14 cellular contexts compared by ENCODE assay signal in genomic region chr14:53327716-53328115, GRCh38.
A peak's percentile ranks its signal among the peaks of the same experiment; 100 is the strongest.
DNase-seq lines count a peak whose midpoint lies in the region; TF ChIP-seq lines count a peak whose summit lies in the region.
"Had no signal": no experiment of that assay in that cellular context is flagged by ENCODE, and none has a peak within 500 bp of the region (broad histone marks: within the 10 kb centered on the region; RNA-seq: fewer than 3 reads in every experiment).

No MANE protein-coding gene starts in this region.

- H3K27ac ChIP-seq in caudate nucleus (ENCODE audit: low read depth, low read length) = peak overlapping the region; percentile 72

- H3K27ac Mint-ChIP-seq in type B pancreatic cell = no peak overlapping the region
- H3K27ac Mint-ChIP-seq: activated naive CD8-positive, alpha-beta T cell; naive thymus-derived CD4-positive, alpha-beta T cell; T-helper 1 cell treated with Interleukin-12 subunit alpha and Interleukin-12 subunit beta and Interleukin-4 antibody, amounts not matched to agents 30 μg/mL and 1 μg/mL, for 36 hours had no signal

- H3K9me3 Mint-ChIP-seq in type B pancreatic cell = no peaks in the 10 kb centered on the region
- H3K9me3 Mint-ChIP-seq: T-helper 1 cell treated with Interleukin-12 subunit alpha and Interleukin-12 subunit beta and Interleukin-4 antibody, amounts not matched to agents 30 μg/mL and 1 μg/mL, for 36 hours had no signal

- TF ChIP-seq CTCF in type B pancreatic cell (conservative IDR thresholded peaks at IDR 0.05) = no peak

- peak; percentile 21 for DNase-seq in A172 (ENCODE audit: low spot score)
- peak; percentile 70 for DNase-seq in HT1080 (ENCODE audit: low read depth)
- DNase-seq in caudate nucleus (lab: John Stamatoyannopoulos, UW) = peak in 5 of 61 donors; percentile 21 to 52 (median 28)
- peak; percentile 58 for DNase-seq in kidney tubule cell (ENCODE audit: low spot score)
- no peak for DNase-seq in effector CD8-positive, alpha-beta T cell (lab: John Stamatoyannopoulos, UW)
- DNase-seq in NCI-H446 treated with DMSO at 0.1 percent for 48 hours (lab: John Stamatoyannopoulos, UW) = no peak
- no peak for DNase-seq in type B pancreatic cell (ENCODE audit: extremely low spot score, unreplicated experiment)
- DNase-seq in glomerular visceral epithelial cell (ENCODE audit: extremely low spot score) = no peak
- DNase-seq: DMS79 treated with DMSO at 0.1 percent for 48 hours; Karpas-422; naive thymus-derived CD4-positive, alpha-beta T cell; OCI-M1 had no signal

- H3K4me1 Mint-ChIP-seq in type B pancreatic cell (ENCODE audit: unreplicated experiment) = no peaks in the 10 kb centered on the region
- H3K4me1 Mint-ChIP-seq: naive thymus-derived CD4-positive, alpha-beta T cell had no signal

- no peak overlapping the region for H3K4me3 Mint-ChIP-seq in type B pancreatic cell
- H3K4me3 Mint-ChIP-seq: activated naive CD8-positive, alpha-beta T cell; naive thymus-derived CD4-positive, alpha-beta T cell; T-helper 1 cell treated with Interleukin-12 subunit alpha and Interleukin-12 subunit beta and Interleukin-4 antibody, amounts not matched to agents 30 μg/mL and 1 μg/mL, for 36 hours had no signal

- H3K27me3 Mint-ChIP-seq in type B pancreatic cell = peaks cover 3% of the 10 kb centered on the region
- H3K27me3 Mint-ChIP-seq: activated naive CD8-positive, alpha-beta T cell had no signal

- H3K36me3 Mint-ChIP-seq in type B pancreatic cell = no peaks in the 10 kb centered on the region

Comparison
In these comparisons a context has a peak if more than half of its experiments do, and no peak if none do; other contexts are left out.
1. DNase-seq: peak in A172 (single experiment), HT1080 (single experiment) and kidney tubule cell (single experiment); none in effector CD8-positive, alpha-beta T cell (single experiment), NCI-H446 treated with DMSO at 0.1 percent for 48 hours (single experiment), type B pancreatic cell (single experiment) and glomerular visceral epithelial cell (single experiment).